ENCODE assay signal across 1 cellular context in genomic region chr10:79073784-79074432, GRCh38.
A peak's percentile ranks its signal among the peaks of the same experiment; 100 is the strongest.
TF ChIP-seq lines count a peak whose summit lies in the region.

No MANE protein-coding gene starts in this region.

TF ChIP-seq in K562, 482 proteins besides CTCF, POLR2A, EP300 and RAD21 (continued from another document):
- TF ChIP-seq, protein P1, sequence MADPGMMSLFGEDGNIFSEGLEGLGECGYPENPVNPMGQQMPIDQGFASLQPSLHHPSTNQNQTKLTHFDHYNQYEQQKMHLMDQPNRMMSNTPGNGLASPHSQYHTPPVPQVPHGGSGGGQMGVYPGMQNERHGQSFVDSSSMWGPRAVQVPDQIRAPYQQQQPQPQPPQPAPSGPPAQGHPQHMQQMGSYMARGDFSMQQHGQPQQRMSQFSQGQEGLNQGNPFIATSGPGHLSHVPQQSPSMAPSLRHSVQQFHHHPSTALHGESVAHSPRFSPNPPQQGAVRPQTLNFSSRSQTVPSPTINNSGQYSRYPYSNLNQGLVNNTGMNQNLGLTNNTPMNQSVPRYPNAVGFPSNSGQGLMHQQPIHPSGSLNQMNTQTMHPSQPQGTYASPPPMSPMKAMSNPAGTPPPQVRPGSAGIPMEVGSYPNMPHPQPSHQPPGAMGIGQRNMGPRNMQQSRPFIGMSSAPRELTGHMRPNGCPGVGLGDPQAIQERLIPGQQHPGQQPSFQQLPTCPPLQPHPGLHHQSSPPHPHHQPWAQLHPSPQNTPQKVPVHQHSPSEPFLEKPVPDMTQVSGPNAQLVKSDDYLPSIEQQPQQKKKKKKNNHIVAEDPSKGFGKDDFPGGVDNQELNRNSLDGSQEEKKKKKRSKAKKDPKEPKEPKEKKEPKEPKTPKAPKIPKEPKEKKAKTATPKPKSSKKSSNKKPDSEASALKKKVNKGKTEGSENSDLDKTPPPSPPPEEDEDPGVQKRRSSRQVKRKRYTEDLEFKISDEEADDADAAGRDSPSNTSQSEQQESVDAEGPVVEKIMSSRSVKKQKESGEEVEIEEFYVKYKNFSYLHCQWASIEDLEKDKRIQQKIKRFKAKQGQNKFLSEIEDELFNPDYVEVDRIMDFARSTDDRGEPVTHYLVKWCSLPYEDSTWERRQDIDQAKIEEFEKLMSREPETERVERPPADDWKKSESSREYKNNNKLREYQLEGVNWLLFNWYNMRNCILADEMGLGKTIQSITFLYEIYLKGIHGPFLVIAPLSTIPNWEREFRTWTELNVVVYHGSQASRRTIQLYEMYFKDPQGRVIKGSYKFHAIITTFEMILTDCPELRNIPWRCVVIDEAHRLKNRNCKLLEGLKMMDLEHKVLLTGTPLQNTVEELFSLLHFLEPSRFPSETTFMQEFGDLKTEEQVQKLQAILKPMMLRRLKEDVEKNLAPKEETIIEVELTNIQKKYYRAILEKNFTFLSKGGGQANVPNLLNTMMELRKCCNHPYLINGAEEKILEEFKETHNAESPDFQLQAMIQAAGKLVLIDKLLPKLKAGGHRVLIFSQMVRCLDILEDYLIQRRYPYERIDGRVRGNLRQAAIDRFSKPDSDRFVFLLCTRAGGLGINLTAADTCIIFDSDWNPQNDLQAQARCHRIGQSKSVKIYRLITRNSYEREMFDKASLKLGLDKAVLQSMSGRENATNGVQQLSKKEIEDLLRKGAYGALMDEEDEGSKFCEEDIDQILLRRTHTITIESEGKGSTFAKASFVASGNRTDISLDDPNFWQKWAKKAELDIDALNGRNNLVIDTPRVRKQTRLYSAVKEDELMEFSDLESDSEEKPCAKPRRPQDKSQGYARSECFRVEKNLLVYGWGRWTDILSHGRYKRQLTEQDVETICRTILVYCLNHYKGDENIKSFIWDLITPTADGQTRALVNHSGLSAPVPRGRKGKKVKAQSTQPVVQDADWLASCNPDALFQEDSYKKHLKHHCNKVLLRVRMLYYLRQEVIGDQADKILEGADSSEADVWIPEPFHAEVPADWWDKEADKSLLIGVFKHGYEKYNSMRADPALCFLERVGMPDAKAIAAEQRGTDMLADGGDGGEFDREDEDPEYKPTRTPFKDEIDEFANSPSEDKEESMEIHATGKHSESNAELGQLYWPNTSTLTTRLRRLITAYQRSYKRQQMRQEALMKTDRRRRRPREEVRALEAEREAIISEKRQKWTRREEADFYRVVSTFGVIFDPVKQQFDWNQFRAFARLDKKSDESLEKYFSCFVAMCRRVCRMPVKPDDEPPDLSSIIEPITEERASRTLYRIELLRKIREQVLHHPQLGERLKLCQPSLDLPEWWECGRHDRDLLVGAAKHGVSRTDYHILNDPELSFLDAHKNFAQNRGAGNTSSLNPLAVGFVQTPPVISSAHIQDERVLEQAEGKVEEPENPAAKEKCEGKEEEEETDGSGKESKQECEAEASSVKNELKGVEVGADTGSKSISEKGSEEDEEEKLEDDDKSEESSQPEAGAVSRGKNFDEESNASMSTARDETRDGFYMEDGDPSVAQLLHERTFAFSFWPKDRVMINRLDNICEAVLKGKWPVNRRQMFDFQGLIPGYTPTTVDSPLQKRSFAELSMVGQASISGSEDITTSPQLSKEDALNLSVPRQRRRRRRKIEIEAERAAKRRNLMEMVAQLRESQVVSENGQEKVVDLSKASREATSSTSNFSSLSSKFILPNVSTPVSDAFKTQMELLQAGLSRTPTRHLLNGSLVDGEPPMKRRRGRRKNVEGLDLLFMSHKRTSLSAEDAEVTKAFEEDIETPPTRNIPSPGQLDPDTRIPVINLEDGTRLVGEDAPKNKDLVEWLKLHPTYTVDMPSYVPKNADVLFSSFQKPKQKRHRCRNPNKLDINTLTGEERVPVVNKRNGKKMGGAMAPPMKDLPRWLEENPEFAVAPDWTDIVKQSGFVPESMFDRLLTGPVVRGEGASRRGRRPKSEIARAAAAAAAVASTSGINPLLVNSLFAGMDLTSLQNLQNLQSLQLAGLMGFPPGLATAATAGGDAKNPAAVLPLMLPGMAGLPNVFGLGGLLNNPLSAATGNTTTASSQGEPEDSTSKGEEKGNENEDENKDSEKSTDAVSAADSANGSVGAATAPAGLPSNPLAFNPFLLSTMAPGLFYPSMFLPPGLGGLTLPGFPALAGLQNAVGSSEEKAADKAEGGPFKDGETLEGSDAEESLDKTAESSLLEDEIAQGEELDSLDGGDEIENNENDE (IDR thresholded peaks at IDR 0.05; ENCODE audit: low read depth, low read length): no peak
- TF ChIP-seq ZNF76 (CRISPR knock-in tag; IDR thresholded peaks at IDR 0.05; ENCODE audit: borderline replicate concordance) (no peak), NR2C2 (CRISPR knock-in tag; IDR thresholded peaks at IDR 0.05) (no peak), NR2C2 (tag; IDR thresholded peaks at IDR 0.05) (no peak), SRSF1 (IDR thresholded peaks at IDR 0.05; ENCODE audit: low read depth, low read length) (no peak), ARID2 (IDR thresholded peaks at IDR 0.05) (no peak), RBM25 (IDR thresholded peaks at IDR 0.05; ENCODE audit: low read depth, low read length, severe bottlenecking) (peak; percentile 67), ZNF217 (CRISPR knock-in tag; IDR thresholded peaks at IDR 0.05) (no peak), PTTG1 (tag; IDR thresholded peaks at IDR 0.05; ENCODE audit: low read depth) (no peak), NFIC (IDR thresholded peaks at IDR 0.05) (peak; percentile 19; the same call in 1 of the 2 replicates), ZNF280A (IDR thresholded peaks at IDR 0.05; ENCODE audit: low read depth, partially characterized antibody) (no peak), HEY1 (CRISPR knock-in tag; IDR thresholded peaks at IDR 0.05; ENCODE audit: borderline replicate concordance) (no peak), TBP (optimal IDR thresholded peaks at IDR 0.05; ENCODE audit: low read depth, low read length) (no peak), ARNT (IDR thresholded peaks at IDR 0.05) (no peak), ZNF449 (CRISPR knock-in tag; IDR thresholded peaks at IDR 0.05) (no peak), HMGN3 (IDR thresholded peaks at IDR 0.05; ENCODE audit: borderline replicate concordance, extremely low read depth, insufficient read length, low read depth, low read length) (no peak), HLTF (IDR thresholded peaks at IDR 0.05) (no peak), GTF2F1 (IDR thresholded peaks at IDR 0.05; ENCODE audit: low read depth, low read length) (no peak), BCOR (IDR thresholded peaks at IDR 0.05) (0 out of 2 replicates have a peak, but pooled peaks have one; percentile 21), ZNF184 (CRISPR knock-in tag; IDR thresholded peaks at IDR 0.05) (no peak), CREB3 (tag; conservative IDR thresholded peaks at IDR 0.05; ENCODE audit: low read depth) (no peak), SMARCB1 (IDR thresholded peaks at IDR 0.05; ENCODE audit: insufficient read length, low read depth) (no peak), TRIM24 (IDR thresholded peaks at IDR 0.05) (no peak), ZNF407 (IDR thresholded peaks at IDR 0.05; ENCODE audit: low read depth) (no peak), ZNF239 (CRISPR knock-in tag; IDR thresholded peaks at IDR 0.05) (no peak)
- TF ChIP-seq, protein P2, sequence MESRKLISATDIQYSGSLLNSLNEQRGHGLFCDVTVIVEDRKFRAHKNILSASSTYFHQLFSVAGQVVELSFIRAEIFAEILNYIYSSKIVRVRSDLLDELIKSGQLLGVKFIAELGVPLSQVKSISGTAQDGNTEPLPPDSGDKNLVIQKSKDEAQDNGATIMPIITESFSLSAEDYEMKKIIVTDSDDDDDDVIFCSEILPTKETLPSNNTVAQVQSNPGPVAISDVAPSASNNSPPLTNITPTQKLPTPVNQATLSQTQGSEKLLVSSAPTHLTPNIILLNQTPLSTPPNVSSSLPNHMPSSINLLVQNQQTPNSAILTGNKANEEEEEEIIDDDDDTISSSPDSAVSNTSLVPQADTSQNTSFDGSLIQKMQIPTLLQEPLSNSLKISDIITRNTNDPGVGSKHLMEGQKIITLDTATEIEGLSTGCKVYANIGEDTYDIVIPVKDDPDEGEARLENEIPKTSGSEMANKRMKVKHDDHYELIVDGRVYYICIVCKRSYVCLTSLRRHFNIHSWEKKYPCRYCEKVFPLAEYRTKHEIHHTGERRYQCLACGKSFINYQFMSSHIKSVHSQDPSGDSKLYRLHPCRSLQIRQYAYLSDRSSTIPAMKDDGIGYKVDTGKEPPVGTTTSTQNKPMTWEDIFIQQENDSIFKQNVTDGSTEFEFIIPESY (CRISPR knock-in tag; IDR thresholded peaks at IDR 0.05): peak; percentile 73
- TF ChIP-seq, protein P3, sequence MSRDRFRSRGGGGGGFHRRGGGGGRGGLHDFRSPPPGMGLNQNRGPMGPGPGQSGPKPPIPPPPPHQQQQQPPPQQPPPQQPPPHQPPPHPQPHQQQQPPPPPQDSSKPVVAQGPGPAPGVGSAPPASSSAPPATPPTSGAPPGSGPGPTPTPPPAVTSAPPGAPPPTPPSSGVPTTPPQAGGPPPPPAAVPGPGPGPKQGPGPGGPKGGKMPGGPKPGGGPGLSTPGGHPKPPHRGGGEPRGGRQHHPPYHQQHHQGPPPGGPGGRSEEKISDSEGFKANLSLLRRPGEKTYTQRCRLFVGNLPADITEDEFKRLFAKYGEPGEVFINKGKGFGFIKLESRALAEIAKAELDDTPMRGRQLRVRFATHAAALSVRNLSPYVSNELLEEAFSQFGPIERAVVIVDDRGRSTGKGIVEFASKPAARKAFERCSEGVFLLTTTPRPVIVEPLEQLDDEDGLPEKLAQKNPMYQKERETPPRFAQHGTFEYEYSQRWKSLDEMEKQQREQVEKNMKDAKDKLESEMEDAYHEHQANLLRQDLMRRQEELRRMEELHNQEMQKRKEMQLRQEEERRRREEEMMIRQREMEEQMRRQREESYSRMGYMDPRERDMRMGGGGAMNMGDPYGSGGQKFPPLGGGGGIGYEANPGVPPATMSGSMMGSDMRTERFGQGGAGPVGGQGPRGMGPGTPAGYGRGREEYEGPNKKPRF (IDR thresholded peaks at IDR 0.05; ENCODE audit: low read depth, low read length): no peak
